In genomic region chr12:119036878-119037493, GRCh38 we compare ENCODE assay signal across 8 cellular contexts. TPM values are rescaled to one million over a fixed set of nuclear protein-coding genes. Genes with fewer than 3 reads are reported as not detected.
DNase-seq lines count a peak whose midpoint lies in the region; ATAC-seq, FAIRE-seq and TF ChIP-seq lines count a peak whose summit lies in the region.

No MANE protein-coding gene starts in this region.

- H3K27ac Mint-ChIP-seq in activated CD8-positive, alpha-beta T cell treated with anti-CD3 and anti-CD28 coated beads, Interleukin-2, amount 10 ng/mL, durations not matched to agents 7 days and 5 days, result no peak overlapping the region
- H3K27ac Mint-ChIP-seq in CD8-positive, alpha-beta memory T cell, result no peak overlapping the region

- H3K27me3 Mint-ChIP-seq in activated CD8-positive, alpha-beta T cell treated with anti-CD3 and anti-CD28 coated beads, Interleukin-2, amount 10 ng/mL, durations not matched to agents 7 days and 5 days (ENCODE audit: low read depth), result no peaks in the 10 kb centered on the region
- peaks cover 0 to 2% of the 10 kb centered on the region in 2 donors for H3K27me3 Mint-ChIP-seq in CD8-positive, alpha-beta memory T cell

- H3K27me3 ChIP-seq in lower lobe of right lung (ENCODE audit: low read depth) (no peaks in the 10 kb centered on the region), vagina (no peaks in the 10 kb centered on the region)
- no peaks in the 10 kb centered on the region for H3K27me3 ChIP-seq in CD8-positive, alpha-beta memory T cell (ENCODE audit: insufficient read depth, low read length, poor library complexity, severe bottlenecking)

- H3K36me3 Mint-ChIP-seq in activated CD8-positive, alpha-beta T cell treated with anti-CD3 and anti-CD28 coated beads, Interleukin-2, amount 10 ng/mL, durations not matched to agents 7 days and 5 days (ENCODE audit: low read depth), result no peaks in the 10 kb centered on the region
- H3K36me3 Mint-ChIP-seq in CD8-positive, alpha-beta memory T cell, result peaks cover 0 to 2% (median 0%) of the 10 kb centered on the region in 3 donors

- CTCF ChIA-PET in activated CD8-positive, alpha-beta T cell treated with anti-CD3 and anti-CD28 coated beads, Interleukin-2, amount 10 ng/mL, durations not matched to agents 7 days and 5 days (lab: Charles Lee), result interaction anchor here (0.7 to 1.0 kb wide), 6 partner anchors 19 to 660 kb away, joined by 3 read pairs; no protein-coding TSS in a partner anchor
- CTCF ChIA-PET in CD8-positive, alpha-beta memory T cell (lab: Charles Lee), result no interaction called here

- no peaks in the 10 kb centered on the region for H3K9me3 Mint-ChIP-seq in activated CD8-positive, alpha-beta T cell treated with anti-CD3 and anti-CD28 coated beads, Interleukin-2, amount 10 ng/mL, durations not matched to agents 7 days and 5 days (ENCODE audit: insufficient read depth)
- H3K9me3 Mint-ChIP-seq in CD8-positive, alpha-beta memory T cell, result peaks cover 0 to 5% (median 2%) of the 10 kb centered on the region in 5 donors

- no peak overlapping the region for H3K4me3 Mint-ChIP-seq in activated CD8-positive, alpha-beta T cell treated with anti-CD3 and anti-CD28 coated beads, Interleukin-2, amount 10 ng/mL, durations not matched to agents 7 days and 5 days
- H3K4me3 Mint-ChIP-seq in CD8-positive, alpha-beta memory T cell, result no peak overlapping the region

- H3K27ac ChIP-seq in lower lobe of right lung (no peak overlapping the region), vagina (no peak overlapping the region)
- no peak overlapping the region for H3K27ac ChIP-seq in CD8-positive, alpha-beta memory T cell (ENCODE audit: low read depth, low read length)

- POLR2A ChIA-PET in activated CD8-positive, alpha-beta T cell treated with anti-CD3 and anti-CD28 coated beads, Interleukin-2, amount 10 ng/mL, durations not matched to agents 7 days and 5 days (lab: Charles Lee), result no interaction called here
- POLR2A ChIA-PET in CD8-positive, alpha-beta memory T cell (lab: Charles Lee), result no interaction called here

- H3K36me3 ChIP-seq in lower lobe of right lung (no peaks in the 10 kb centered on the region), vagina (no peaks in the 10 kb centered on the region)
- no peaks in the 10 kb centered on the region for H3K36me3 ChIP-seq in CD8-positive, alpha-beta memory T cell (ENCODE audit: insufficient read depth, low read length)

- TF ChIP-seq CTCF in lower lobe of right lung (IDR thresholded peaks at IDR 0.05) (peak; percentile 45), vagina (IDR thresholded peaks at IDR 0.05) (no peak)

- H3K4me1 Mint-ChIP-seq in activated CD8-positive, alpha-beta T cell treated with anti-CD3 and anti-CD28 coated beads, Interleukin-2, amount 10 ng/mL, durations not matched to agents 7 days and 5 days (ENCODE audit: low read depth), result no peaks in the 10 kb centered on the region
- H3K4me1 Mint-ChIP-seq in CD8-positive, alpha-beta memory T cell, result no peaks in the 10 kb centered on the region

- intact Hi-C loops in lower lobe of right lung (cut with DNase I), result no loop called here
- intact Hi-C loops in vagina (cut with DNase I), result no loop called here

- no peak for TF ChIP-seq POLR2A in vagina (IDR thresholded peaks at IDR 0.05)

- H3K4me3 ChIP-seq in lower lobe of right lung (no peak overlapping the region), vagina (no peak overlapping the region)
- no peak overlapping the region for H3K4me3 ChIP-seq in CD8-positive, alpha-beta memory T cell (ENCODE audit: low read length)

- no peak for FAIRE-seq in HTR-8/SVneo (lab: Jason Lieb, UNC)

- H3K4me1 ChIP-seq in lower lobe of right lung (no peaks in the 10 kb centered on the region), vagina (no peaks in the 10 kb centered on the region)
- no peaks in the 10 kb centered on the region for H3K4me1 ChIP-seq in CD8-positive, alpha-beta memory T cell (ENCODE audit: insufficient read depth, low read length)

- ATAC-seq in activated CD8-positive, alpha-beta T cell treated with anti-CD3 and anti-CD28 coated beads, Interleukin-2, amount 10 ng/mL, durations not matched to agents 7 days and 5 days, result no peak
- ATAC-seq in lower lobe of right lung, result no peak

- DNase-seq in SHP77 (lab: John Stamatoyannopoulos, UW) (peak; percentile 29 to 37), SHP77 treated with DMSO at 0.1 percent for 48 hours (lab: John Stamatoyannopoulos, UW) (no peak), HTR-8/SVneo (ENCODE audit: insufficient read length, low spot score) (peak; percentile 15), lower lobe of right lung (no peak), vagina (ENCODE audit: extremely low spot score in 2 of 2) (no peak), NCI-H446 treated with DMSO at 0.1 percent for 48 hours (lab: John Stamatoyannopoulos, UW) (no peak)
- peak; percentile 23 for DNase-seq in activated CD8-positive, alpha-beta T cell treated with anti-CD3 and anti-CD28 coated beads, Interleukin-2, amount 10 ng/mL, durations not matched to agents 7 days and 5 days
- no peak for DNase-seq in CD8-positive, alpha-beta memory T cell

- H3K9me3 ChIP-seq in lower lobe of right lung (no peaks in the 10 kb centered on the region), vagina (no peaks in the 10 kb centered on the region)
- H3K9me3 ChIP-seq in CD8-positive, alpha-beta memory T cell (ENCODE audit: low read length), result no peaks in the 10 kb centered on the region

RNA-seq across cellular contexts. Expression of gene SRRM4, which starts 55.6 kb away (rescaled TPM):
- not detected for total RNA-seq in activated CD8-positive, alpha-beta T cell treated with anti-CD3 and anti-CD28 coated beads, Interleukin-2, amount 10 ng/mL, durations not matched to agents 7 days and 5 days
- not detected for total RNA-seq in lower lobe of right lung
- total RNA-seq in vagina, result under 0.01 TPM
- not detected for total RNA-seq in CD8-positive, alpha-beta memory T cell
- polyA plus RNA-seq in CD8-positive, alpha-beta memory T cell, result not detected

Comparison
In these comparisons a context has a peak if more than half of its experiments do, and no peak if none do; other contexts are left out.
1. DNase-seq: peak in SHP77 (2 of 2), HTR-8/SVneo (single experiment) and activated CD8-positive, alpha-beta T cell treated with anti-CD3 and anti-CD28 coated beads, Interleukin-2, amount 10 ng/mL, durations not matched to agents 7 days and 5 days (single experiment); none in SHP77 treated with DMSO at 0.1 percent for 48 hours (single experiment), lower lobe of right lung (single experiment), vagina (0 of 2), NCI-H446 treated with DMSO at 0.1 percent for 48 hours (single experiment) and CD8-positive, alpha-beta memory T cell (0 of 5).